Comparison of ENCODE assay signal across 5 cellular contexts in genomic region chr18:10275506-10275905, GRCh38.
"Had no signal": no experiment of that assay in that cellular context is flagged by ENCODE, and none has a peak within 500 bp of the region (broad histone marks: within the 10 kb centered on the region; RNA-seq: fewer than 3 reads in every experiment).

No MANE protein-coding gene starts in this region.

- H3K9ac ChIP-seq: KMS-11 had no signal

- ATAC-seq: GM23338 had no signal

- H3K9me3 Mint-ChIP-seq: GM23338, H9 had no signal

- H3K4me2 ChIP-seq: GM23338, KMS-11 had no signal

- H3K4me3 Mint-ChIP-seq: GM23338, H9 had no signal

- DNase-seq: H9, HCEC 1CT, KBM-7 had no signal

- H3K27ac ChIP-seq: KMS-11 had no signal

- H2AFZ ChIP-seq: GM23338 had no signal

- H3K4me1 Mint-ChIP-seq: GM23338 had no signal

- H3K4me3 ChIP-seq: GM23338 had no signal

- H3K27ac Mint-ChIP-seq: GM23338, H9 had no signal
